ENCODE assay signal across 21 cellular contexts in the genomic region with DNA sequence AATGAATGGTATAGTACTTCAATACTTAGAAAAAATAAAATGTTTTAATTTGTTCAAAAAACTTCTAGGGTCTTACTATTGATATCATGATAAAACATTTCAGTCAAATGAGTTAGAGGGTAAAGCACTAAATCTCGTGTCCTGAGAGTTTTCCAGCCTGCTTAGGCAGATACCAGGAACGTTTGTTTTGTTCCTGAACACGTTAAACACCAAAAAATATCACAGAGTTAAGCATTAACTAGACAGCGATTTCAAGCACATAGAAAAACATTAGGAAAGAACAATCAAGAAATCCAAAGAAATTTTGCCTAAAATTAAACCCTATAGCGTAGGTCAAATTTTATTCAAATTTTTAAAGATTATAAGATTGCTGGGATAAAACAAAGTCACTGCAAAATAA.
A peak's percentile ranks its signal among the peaks of the same experiment; 100 is the strongest.
DNase-seq lines count a peak whose midpoint lies in the region; ATAC-seq, FAIRE-seq and TF ChIP-seq lines count a peak whose summit lies in the region.
"Had no signal": no experiment of that assay in that cellular context is flagged by ENCODE, and none has a peak within 500 bp of the region (broad histone marks: within the 10 kb centered on the region; RNA-seq: fewer than 3 reads in every experiment).

No MANE protein-coding gene starts in this region.

- H3K4me1 Mint-ChIP-seq in immature natural killer cell, result no peaks in the 10 kb centered on the region
- H3K4me1 Mint-ChIP-seq in naive thymus-derived CD4-positive, alpha-beta T cell, result peaks cover 0 to 3% (median 0%) of the 10 kb centered on the region in 7 donors

- peaks cover 0 to 7% (median 3%) of the 10 kb centered on the region in 3 donors for H3K27me3 Mint-ChIP-seq in immature natural killer cell (ENCODE audit: low read depth in 3 of 3)
- peaks cover 0 to 14% (median 8%) of the 10 kb centered on the region in 5 donors for H3K27me3 Mint-ChIP-seq in naive thymus-derived CD4-positive, alpha-beta T cell
- H3K27me3 Mint-ChIP-seq: CD4-positive, CD25-positive, alpha-beta regulatory T cell had no signal

- no peak for TF ChIP-seq RAD21 in A549 (conservative IDR thresholded peaks at IDR 0.05 in 1 of 2, IDR thresholded peaks at IDR 0.05 in 1 of 2)

- H3K36me3 ChIP-seq in left lung (no peaks in the 10 kb centered on the region), pancreas (no peaks in the 10 kb centered on the region)
- no peaks in the 10 kb centered on the region for H3K36me3 ChIP-seq in naive thymus-derived CD4-positive, alpha-beta T cell (ENCODE audit: control insufficient read depth in 2 of 3, insufficient read depth in 3 of 3, low read length in 3 of 3)
- H3K36me3 ChIP-seq: BLaER1 treated with 17β-estradiol and CSF1 and Interleukin-3, amounts not matched to agents 10 nM and 100 nM had no signal

- POLR2A ChIA-PET in A549 (lab: Yijun Ruan, JAX), result no interaction called here
- POLR2A ChIA-PET in naive thymus-derived CD4-positive, alpha-beta T cell (lab: Charles Lee), result no interaction called here

- H3K4me3 Mint-ChIP-seq in immature natural killer cell, result no peak overlapping the region
- H3K4me3 Mint-ChIP-seq in naive thymus-derived CD4-positive, alpha-beta T cell, result no peak overlapping the region

- FAIRE-seq in A549 (lab: Jason Lieb, UNC), result no peak
- no peak for FAIRE-seq in pancreas (lab: Jason Lieb, UNC)
- no peak for FAIRE-seq in HTR-8/SVneo (lab: Jason Lieb, UNC)
- FAIRE-seq: G401.6, GM12891 had no signal

- no peaks in the 10 kb centered on the region for H3K9me3 Mint-ChIP-seq in immature natural killer cell
- H3K9me3 Mint-ChIP-seq in naive thymus-derived CD4-positive, alpha-beta T cell, result peaks cover 0 to 10% (median 2%) of the 10 kb centered on the region in 11 donors

- H3K4me1 ChIP-seq in A549, result peaks cover 39% of the 10 kb centered on the region
- H3K4me1 ChIP-seq in left lung, result no peaks in the 10 kb centered on the region
- peaks cover 0 to 24% (median 20%) of the 10 kb centered on the region in 3 donors for H3K4me1 ChIP-seq in pancreas
- no peaks in the 10 kb centered on the region for H3K4me1 ChIP-seq in naive thymus-derived CD4-positive, alpha-beta T cell (ENCODE audit: control insufficient read depth in 2 of 2, insufficient read depth in 2 of 2, low read length in 2 of 2)
- H3K4me1 ChIP-seq: BLaER1 treated with 17β-estradiol and CSF1 and Interleukin-3, amounts not matched to agents 10 nM and 100 nM had no signal

- H3K27ac Mint-ChIP-seq in immature natural killer cell, result no peak overlapping the region
- H3K27ac Mint-ChIP-seq in naive thymus-derived CD4-positive, alpha-beta T cell, result no peak overlapping the region
- H3K27ac Mint-ChIP-seq: CD4-positive, CD25-positive, alpha-beta regulatory T cell had no signal

- peaks cover 0 to 4% (median 0%) of the 10 kb centered on the region in 3 donors for H3K36me3 Mint-ChIP-seq in immature natural killer cell
- peaks cover 0 to 4% (median 3%) of the 10 kb centered on the region in 5 donors for H3K36me3 Mint-ChIP-seq in naive thymus-derived CD4-positive, alpha-beta T cell

- no peaks in the 10 kb centered on the region for H3K27me3 ChIP-seq in left lung
- no peaks in the 10 kb centered on the region for H3K27me3 ChIP-seq in pancreas
- H3K27me3 ChIP-seq in naive thymus-derived CD4-positive, alpha-beta T cell (ENCODE audit: control insufficient read depth in 2 of 2, insufficient read depth in 2 of 2, low read length in 2 of 2), result no peaks in the 10 kb centered on the region
- H3K27me3 ChIP-seq: BLaER1 treated with 17β-estradiol and CSF1 and Interleukin-3, amounts not matched to agents 10 nM and 100 nM had no signal

- H3K9me3 ChIP-seq in A549 (no peaks in the 10 kb centered on the region), left lung (no peaks in the 10 kb centered on the region), pancreas (no peaks in the 10 kb centered on the region)
- H3K9me3 ChIP-seq in naive thymus-derived CD4-positive, alpha-beta T cell (ENCODE audit: control insufficient read depth in 2 of 3, low read length in 3 of 3), result no peaks in the 10 kb centered on the region
- H3K9me3 ChIP-seq: BLaER1 treated with 17β-estradiol and CSF1 and Interleukin-3, amounts not matched to agents 10 nM and 100 nM had no signal

- ATAC-seq in A549 (no peak; a peak in 1 of 6 replicates), left lung (peak; percentile 70), pancreas (peak; percentile 88 to 94 (median 91))
- ATAC-seq in naive thymus-derived CD4-positive, alpha-beta T cell, result no peak

- no peak for TF ChIP-seq CTCF in A549 (IDR thresholded peaks at IDR 0.05)
- no peak for TF ChIP-seq CTCF in left lung (IDR thresholded peaks at IDR 0.05)
- no peak for TF ChIP-seq CTCF in pancreas (IDR thresholded peaks at IDR 0.05)

- DNase-seq in A549 (ENCODE audit: low read depth in 1 of 2, low spot score in 1 of 2) (no peak), HuH-7 (ENCODE audit: low spot score) (peak; percentile 39), left lung (no peak), pancreas (no peak), HTR-8/SVneo (ENCODE audit: insufficient read length, low spot score) (no peak), OCI-M2 (lab: John Stamatoyannopoulos, UW; ENCODE audit: unreplicated experiment) (no peak), immature natural killer cell (no peak)
- no peak for DNase-seq in naive thymus-derived CD4-positive, alpha-beta T cell
- DNase-seq: CD4-positive, CD25-positive, alpha-beta regulatory T cell; DMS 273 treated with DMSO at 0.1 percent for 48 hours; DMS79 treated with DMSO at 0.1 percent for 48 hours; EL; GM23248; H7; IMR-90; Kasumi-1; KBM-7 had no signal

- intact Hi-C loops in left lung (cut with DNase I), result no loop called here
- intact Hi-C loops in pancreas (cut with DNase I), result no loop called here
- intact Hi-C loops in naive thymus-derived CD4-positive, alpha-beta T cell (cut with micrococcal nuclease), result no loop called here

- H3K27ac ChIP-seq in A549 (peak overlapping the region in 1 of 2 experiments; percentile 20; a peak in 2 of 6 replicates), left lung (no peak overlapping the region), pancreas (peak overlapping the region in 2 of 4 donors; percentile 61 to 64)
- no peak overlapping the region for H3K27ac ChIP-seq in naive thymus-derived CD4-positive, alpha-beta T cell (ENCODE audit: low read depth, low read length)
- H3K27ac ChIP-seq: 22Rv1; BLaER1 treated with 17β-estradiol and CSF1 and Interleukin-3, amounts not matched to agents 10 nM and 100 nM; GM23248 had no signal

- H3K4me3 ChIP-seq in A549 (no peak overlapping the region), left lung (no peak overlapping the region), pancreas (no peak overlapping the region)
- no peak overlapping the region for H3K4me3 ChIP-seq in naive thymus-derived CD4-positive, alpha-beta T cell (ENCODE audit: low read length)
- H3K4me3 ChIP-seq: BLaER1 treated with 17β-estradiol and CSF1 and Interleukin-3, amounts not matched to agents 10 nM and 100 nM; GM23248 had no signal

- CTCF ChIA-PET in A549 (lab: Yijun Ruan, JAX), result no interaction called here
- CTCF ChIA-PET in naive thymus-derived CD4-positive, alpha-beta T cell (lab: Charles Lee), result no interaction called here

- WGBS in A549 (ENCODE audit: missing lambda C conversion rate), result 6% methylated on average over 5 of the region's 5 CpGs
- WGBS in pancreas, 2 donors, result 12 to 15% methylated on average over 5 of the region's 5 CpGs

- TF ChIP-seq POLR2A in A549 (IDR thresholded peaks at IDR 0.05; ENCODE audit: low read length), result no peak

- TF ChIP-seq EP300 in A549 (IDR thresholded peaks at IDR 0.05), result no peak

- peak overlapping the region; percentile 45 for H3K4me2 ChIP-seq in A549
- H3K4me2 ChIP-seq: BLaER1 treated with 17β-estradiol and CSF1 and Interleukin-3, amounts not matched to agents 10 nM and 100 nM had no signal

TF ChIP-seq in A549, 52 proteins besides CTCF, POLR2A, EP300 and RAD21:
- TF ChIP-seq ESRRA (IDR thresholded peaks at IDR 0.05; ENCODE audit: borderline replicate concordance, low read length) (no peak), BHLHE40 (IDR thresholded peaks at IDR 0.05; ENCODE audit: low read depth, low read length) (no peak), FOSB (CRISPR knock-in tag; IDR thresholded peaks at IDR 0.05) (no peak), CEBPB (IDR thresholded peaks at IDR 0.05) (no peak), NFE2L2 (conservative IDR thresholded peaks at IDR 0.05; ENCODE audit: low read length) (no peak), RARB (CRISPR knock-in tag; IDR thresholded peaks at IDR 0.05) (no peak), ZSCAN20 (CRISPR knock-in tag; IDR thresholded peaks at IDR 0.05) (no peak), HDAC2 (IDR thresholded peaks at IDR 0.05) (no peak), MAZ (IDR thresholded peaks at IDR 0.05; ENCODE audit: borderline replicate concordance, low read depth, low read length) (no peak), SREBF2 (IDR thresholded peaks at IDR 0.05) (no peak), RFX5 (IDR thresholded peaks at IDR 0.05) (no peak), GATA3 (IDR thresholded peaks at IDR 0.05; ENCODE audit: borderline replicate concordance) (no peak), CBX2 (IDR thresholded peaks at IDR 0.05; ENCODE audit: borderline replicate concordance, low read depth) (no peak), KDM5A (IDR thresholded peaks at IDR 0.05) (no peak), FOXS1 (CRISPR knock-in tag; IDR thresholded peaks at IDR 0.05) (no peak), RCOR1 (IDR thresholded peaks at IDR 0.05; ENCODE audit: low read depth, low read length) (no peak)
- TF ChIP-seq, protein P1, sequence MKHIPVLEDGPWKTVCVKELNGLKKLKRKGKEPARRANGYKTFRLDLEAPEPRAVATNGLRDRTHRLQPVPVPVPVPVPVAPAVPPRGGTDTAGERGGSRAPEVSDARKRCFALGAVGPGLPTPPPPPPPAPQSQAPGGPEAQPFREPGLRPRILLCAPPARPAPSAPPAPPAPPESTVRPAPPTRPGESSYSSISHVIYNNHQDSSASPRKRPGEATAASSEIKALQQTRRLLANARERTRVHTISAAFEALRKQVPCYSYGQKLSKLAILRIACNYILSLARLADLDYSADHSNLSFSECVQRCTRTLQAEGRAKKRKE (CRISPR knock-in tag; IDR thresholded peaks at IDR 0.05; ENCODE audit: low read depth), result no peak

Comparison
In these comparisons a context has a peak if more than half of its experiments do, and no peak if none do; other contexts are left out.
1. ATAC-seq: peak in left lung (single experiment) and pancreas (4 of 4); none in A549 (0 of 2) and naive thymus-derived CD4-positive, alpha-beta T cell (single experiment).